9 cellular contexts compared by ENCODE assay signal in genomic region chr7:73725703-73726466, GRCh38. TPM values are rescaled to one million over a fixed set of nuclear protein-coding genes. Genes with fewer than 3 reads are reported as not detected.
DNase-seq lines count a peak whose midpoint lies in the region; ATAC-seq, FAIRE-seq and TF ChIP-seq lines count a peak whose summit lies in the region.
"Had no signal": no experiment of that assay in that cellular context is flagged by ENCODE, and none has a peak within 500 bp of the region (broad histone marks: within the 10 kb centered on the region; RNA-seq: fewer than 3 reads in every experiment).

No MANE protein-coding gene starts in this region.

- no peak for FAIRE-seq in bronchial epithelial cell (lab: Jason Lieb, UNC)

- H3K4me3 ChIP-seq in bronchial epithelial cell (ENCODE audit: low read depth, low read length), result no peak overlapping the region
- no peak overlapping the region for H3K4me3 ChIP-seq in kidney epithelial cell (ENCODE audit: low read depth, low read length)
- H3K4me3 ChIP-seq: BLaER1 treated with 17β-estradiol and CSF1 and Interleukin-3, amounts not matched to agents 10 nM and 100 nM had no signal

- TF ChIP-seq CTCF in bronchial epithelial cell (IDR thresholded peaks at IDR 0.05; ENCODE audit: insufficient read depth, low read length, severe bottlenecking), result peak; percentile 99
- peak; percentile 97 for TF ChIP-seq CTCF in kidney epithelial cell (IDR thresholded peaks at IDR 0.05; ENCODE audit: insufficient read depth, low read length, poor library complexity, severe bottlenecking)

- H3K36me3 ChIP-seq in bronchial epithelial cell (ENCODE audit: control insufficient read depth, insufficient read depth, low read length), result no peaks in the 10 kb centered on the region
- no peaks in the 10 kb centered on the region for H3K36me3 ChIP-seq in kidney epithelial cell (ENCODE audit: control insufficient read depth, insufficient read depth, low read length)
- H3K36me3 ChIP-seq: BLaER1 treated with 17β-estradiol and CSF1 and Interleukin-3, amounts not matched to agents 10 nM and 100 nM had no signal

- ATAC-seq in HG03039 (IDR thresholded peaks at IDR 0.05; ENCODE audit: unreplicated experiment), result peak; percentile 79

- peak; percentile 76 for DNase-seq in NK-92 treated with Interleukin-12 subunit alpha and Interleukin-12 subunit beta, amount 100 ng/mL, for 24 hours (lab: John Stamatoyannopoulos, UW)
- no peak for DNase-seq in NK-92 (lab: John Stamatoyannopoulos, UW; ENCODE audit: unreplicated experiment)
- peak; percentile 92 for DNase-seq in NCI-H2227 (lab: John Stamatoyannopoulos, UW; ENCODE audit: unreplicated experiment)
- peak; percentile 84 for DNase-seq in activated CD4-positive, CD25-positive, alpha-beta regulatory T cell treated with anti-CD3 and anti-CD28 coated beads, Interleukin-2, amount 50 U/mL, for 16 hours (ENCODE audit: low read depth, low spot score)
- DNase-seq in bronchial epithelial cell (ENCODE audit: low read depth), result peak; percentile 66
- no peak for DNase-seq in kidney epithelial cell (ENCODE audit: low read depth)
- DNase-seq in stimulated activated CD4-positive, alpha-beta T cell treated with anti-CD3 and anti-CD28 coated beads, Interleukin-2, amount 100 ng/mL, for 24 hours, result peak; percentile 97 to 98

- no peaks in the 10 kb centered on the region for H3K27me3 ChIP-seq in bronchial epithelial cell (ENCODE audit: control insufficient read depth, insufficient read depth, low read length)
- H3K27me3 ChIP-seq in kidney epithelial cell (ENCODE audit: control insufficient read depth, insufficient read depth, low read length), result peaks cover 2% of the 10 kb centered on the region

RNA-seq across cellular contexts. Expression of gene STX1A, which starts 6.4 kb away (rescaled TPM):
- total RNA-seq in bronchial epithelial cell, result 7.3 and 12.4 TPM in 2 replicates
- total RNA-seq in kidney epithelial cell, result 25.9 and 29.0 TPM in 2 replicates

RNA-seq across cellular contexts. Expression of gene ABHD11, which starts 12.7 kb away (rescaled TPM):
- total RNA-seq in bronchial epithelial cell (6.5 and 7.1 TPM in 2 replicates), kidney epithelial cell (61.3 and 62.2 TPM in 2 replicates)

RNA-seq across cellular contexts. Expression of gene BUD23, which starts 42.5 kb away (rescaled TPM):
- total RNA-seq in bronchial epithelial cell, result 97.9 and 104 TPM in 2 replicates
- total RNA-seq in kidney epithelial cell, result 47.9 and 69.1 TPM in 2 replicates

RNA-seq across cellular contexts. Expression of gene DNAJC30, which starts 42.6 kb away (rescaled TPM):
- total RNA-seq in bronchial epithelial cell (0.79 and 1.2 TPM in 2 replicates), kidney epithelial cell (4.4 and 5.1 TPM in 2 replicates)

RNA-seq across cellular contexts. Expression of gene CLDN3, which starts 44.2 kb away (rescaled TPM):
- total RNA-seq in bronchial epithelial cell, result not detected in 2 replicates
- 100 and 123 TPM in 2 replicates for total RNA-seq in kidney epithelial cell

Comparison
In these comparisons a context has a peak if more than half of its experiments do, and no peak if none do; other contexts are left out.
1. DNase-seq: peak in NK-92 treated with Interleukin-12 subunit alpha and Interleukin-12 subunit beta, amount 100 ng/mL, for 24 hours (single experiment), NCI-H2227 (single experiment), activated CD4-positive, CD25-positive, alpha-beta regulatory T cell treated with anti-CD3 and anti-CD28 coated beads, Interleukin-2, amount 50 U/mL, for 16 hours (single experiment), bronchial epithelial cell (single experiment) and stimulated activated CD4-positive, alpha-beta T cell treated with anti-CD3 and anti-CD28 coated beads, Interleukin-2, amount 100 ng/mL, for 24 hours (2 of 2); none in NK-92 (single experiment) and kidney epithelial cell (single experiment).